12 cellular contexts compared by ENCODE assay signal in genomic region chr11:12270215-12270797, GRCh38.
DNase-seq lines count a peak whose midpoint lies in the region; ATAC-seq and TF ChIP-seq lines count a peak whose summit lies in the region.
"Had no signal": no experiment of that assay in that cellular context is flagged by ENCODE, and none has a peak within 500 bp of the region (broad histone marks: within the 10 kb centered on the region; RNA-seq: fewer than 3 reads in every experiment).

No MANE protein-coding gene starts in this region.

- intact Hi-C loops in activated T-helper 1 cell treated with anti-CD3 and anti-CD28 coated beads, Interleukin-12 subunit alpha, Interleukin-12 subunit beta, Interleukin-2, Interleukin-4 antibody, amounts not matched to agents 30 ng/mL and 10 ng/mL and 1 ng/mL, durations not matched to agents 14 hours and 24 hours and 36 hours (cut with micrococcal nuclease): no loop called here

- peaks cover 6% of the 10 kb centered on the region for H3K36me3 Mint-ChIP-seq in activated T-helper 1 cell treated with anti-CD3 and anti-CD28 coated beads, Interleukin-12 subunit alpha, Interleukin-12 subunit beta, Interleukin-2, Interleukin-4 antibody, amounts not matched to agents 30 ng/mL and 10 ng/mL and 1 ng/mL, durations not matched to agents 14 hours and 24 hours and 36 hours (ENCODE audit: low read depth)
- H3K36me3 Mint-ChIP-seq in osteocyte (ENCODE audit: unreplicated experiment): peaks cover 2% of the 10 kb centered on the region
- H3K36me3 Mint-ChIP-seq: naive thymus-derived CD4-positive, alpha-beta T cell had no signal

- no peaks in the 10 kb centered on the region for H3K27me3 Mint-ChIP-seq in activated T-helper 1 cell treated with anti-CD3 and anti-CD28 coated beads, Interleukin-12 subunit alpha, Interleukin-12 subunit beta, Interleukin-2, Interleukin-4 antibody, amounts not matched to agents 30 ng/mL and 10 ng/mL and 1 ng/mL, durations not matched to agents 14 hours and 24 hours and 36 hours (ENCODE audit: insufficient read depth)
- no peaks in the 10 kb centered on the region for H3K27me3 Mint-ChIP-seq in osteocyte (ENCODE audit: unreplicated experiment)
- H3K27me3 Mint-ChIP-seq: naive thymus-derived CD4-positive, alpha-beta T cell had no signal

- peak overlapping the region; percentile 9 for H3K27ac Mint-ChIP-seq in activated T-helper 1 cell treated with anti-CD3 and anti-CD28 coated beads, Interleukin-12 subunit alpha, Interleukin-12 subunit beta, Interleukin-2, Interleukin-4 antibody, amounts not matched to agents 30 ng/mL and 10 ng/mL and 1 ng/mL, durations not matched to agents 14 hours and 24 hours and 36 hours
- peak overlapping the region; percentile 91 for H3K27ac Mint-ChIP-seq in osteocyte (ENCODE audit: unreplicated experiment)
- H3K27ac Mint-ChIP-seq: naive thymus-derived CD4-positive, alpha-beta T cell had no signal

- ATAC-seq in GM21381 (IDR thresholded peaks at IDR 0.05; ENCODE audit: unreplicated experiment): no peak
- ATAC-seq: naive thymus-derived CD4-positive, alpha-beta T cell had no signal

- H3K4me1 Mint-ChIP-seq in activated T-helper 1 cell treated with anti-CD3 and anti-CD28 coated beads, Interleukin-12 subunit alpha, Interleukin-12 subunit beta, Interleukin-2, Interleukin-4 antibody, amounts not matched to agents 30 ng/mL and 10 ng/mL and 1 ng/mL, durations not matched to agents 14 hours and 24 hours and 36 hours (ENCODE audit: low read depth): no peaks in the 10 kb centered on the region
- H3K4me1 Mint-ChIP-seq in osteocyte (ENCODE audit: unreplicated experiment): peaks cover 57% of the 10 kb centered on the region

- no peak overlapping the region for H3K4me3 Mint-ChIP-seq in activated T-helper 1 cell treated with anti-CD3 and anti-CD28 coated beads, Interleukin-12 subunit alpha, Interleukin-12 subunit beta, Interleukin-2, Interleukin-4 antibody, amounts not matched to agents 30 ng/mL and 10 ng/mL and 1 ng/mL, durations not matched to agents 14 hours and 24 hours and 36 hours
- no peak overlapping the region for H3K4me3 Mint-ChIP-seq in osteocyte (ENCODE audit: unreplicated experiment)
- H3K4me3 Mint-ChIP-seq: naive thymus-derived CD4-positive, alpha-beta T cell had no signal

- no peak for TF ChIP-seq CTCF in fibroblast of villous mesenchyme (IDR thresholded peaks at IDR 0.05; ENCODE audit: insufficient read depth, low read depth, low read length)
- TF ChIP-seq CTCF in osteocyte (IDR thresholded peaks at IDR 0.05): no peak

- H3K9me3 Mint-ChIP-seq in activated T-helper 1 cell treated with anti-CD3 and anti-CD28 coated beads, Interleukin-12 subunit alpha, Interleukin-12 subunit beta, Interleukin-2, Interleukin-4 antibody, amounts not matched to agents 30 ng/mL and 10 ng/mL and 1 ng/mL, durations not matched to agents 14 hours and 24 hours and 36 hours: no peaks in the 10 kb centered on the region
- H3K9me3 Mint-ChIP-seq in osteocyte (ENCODE audit: unreplicated experiment): no peaks in the 10 kb centered on the region
- H3K9me3 Mint-ChIP-seq: naive thymus-derived CD4-positive, alpha-beta T cell had no signal

- H3K4me3 ChIP-seq in fibroblast of villous mesenchyme (ENCODE audit: low read depth, low read length): no peak overlapping the region

- DNase-seq in HT-29 (ENCODE audit: low spot score) (peak; percentile 50), fibroblast of villous mesenchyme (ENCODE audit: low read depth) (peak; percentile 18), osteocyte (ENCODE audit: extremely low spot score, unreplicated experiment) (no peak), pons (ENCODE audit: low spot score) (no peak), NCI-H1436 treated with DMSO at 0.1 percent for 48 hours (lab: John Stamatoyannopoulos, UW) (no peak), SIG-M5 (lab: John Stamatoyannopoulos, UW) (no peak)
- DNase-seq in activated T-helper 1 cell treated with anti-CD3 and anti-CD28 coated beads, Interleukin-12 subunit alpha, Interleukin-12 subunit beta, Interleukin-2, Interleukin-4 antibody, amounts not matched to agents 30 ng/mL and 10 ng/mL and 1 ng/mL, durations not matched to agents 14 hours and 24 hours and 36 hours (ENCODE audit: low spot score): no peak
- DNase-seq: activated gamma-delta T cell treated with Interleukin-2 at 50 U/mL for 16 hours; amygdala; left ventricle myocardium superior; naive thymus-derived CD4-positive, alpha-beta T cell had no signal

Comparison
In these comparisons a context has a peak if more than half of its experiments do, and no peak if none do; other contexts are left out.
1. DNase-seq: peak in HT-29 (single experiment) and fibroblast of villous mesenchyme (single experiment); none in activated T-helper 1 cell treated with anti-CD3 and anti-CD28 coated beads, Interleukin-12 subunit alpha, Interleukin-12 subunit beta, Interleukin-2, Interleukin-4 antibody, amounts not matched to agents 30 ng/mL and 10 ng/mL and 1 ng/mL, durations not matched to agents 14 hours and 24 hours and 36 hours (single experiment), osteocyte (single experiment), pons (single experiment), NCI-H1436 treated with DMSO at 0.1 percent for 48 hours (single experiment) and SIG-M5 (single experiment).